10 cellular contexts compared by ENCODE assay signal in genomic region chr14:38209572-38210159, GRCh38. TPM values are rescaled to one million over a fixed set of nuclear protein-coding genes. Genes with fewer than 3 reads are reported as not detected.
A peak's percentile ranks its signal among the peaks of the same experiment; 100 is the strongest.
DNase-seq lines count a peak whose midpoint lies in the region; ATAC-seq and TF ChIP-seq lines count a peak whose summit lies in the region.
"Had no signal": no experiment of that assay in that cellular context is flagged by ENCODE, and none has a peak within 500 bp of the region (broad histone marks: within the 10 kb centered on the region; RNA-seq: fewer than 3 reads in every experiment).

No MANE protein-coding gene starts in this region.

- no peak overlapping the region for H3K14ac ChIP-seq in H9 (ENCODE audit: insufficient read depth, low read length)

- H2BK15ac ChIP-seq in H9 (ENCODE audit: low read depth, low read length), result no peak overlapping the region

- no peak overlapping the region for H3K18ac ChIP-seq in H9 (ENCODE audit: insufficient read length, low read depth, low read length)

- H3K79me1 ChIP-seq in H9 (ENCODE audit: insufficient read depth, low read depth, low read length, poor library complexity, severe bottlenecking), result no peaks in the 10 kb centered on the region

- no peak overlapping the region for H2BK20ac ChIP-seq in H9 (ENCODE audit: low read depth, low read length, poor library complexity, severe bottlenecking)

- H3K4me3 ChIP-seq in iPS-18c (ENCODE audit: insufficient read depth, low read depth, low read length) (peak overlapping the region; percentile 45; the same call in 1 of the 2 replicates), skeletal muscle tissue (ENCODE audit: low read length in 3 of 3) (peak overlapping the region; percentile 54 to 76 (median 74))

- H3K9me3 ChIP-seq in H9 (ENCODE audit: control insufficient read depth, low read depth, low read length) (no peaks in the 10 kb centered on the region), iPS-18c (ENCODE audit: control insufficient read depth, insufficient read depth, low read length) (peaks cover 2% of the 10 kb centered on the region), skeletal muscle tissue (ENCODE audit: control insufficient read depth in 3 of 3, low read length in 3 of 3) (no peaks in the 10 kb centered on the region)

- no peaks in the 10 kb centered on the region for H4K20me1 ChIP-seq in H9 (ENCODE audit: control insufficient read depth, insufficient read depth, insufficient read length)

- H2AFZ ChIP-seq in H9 (ENCODE audit: low read length), result no peak overlapping the region

- H3T11ph ChIP-seq in H9 (ENCODE audit: low read length), result no peak overlapping the region

- H2BK5ac ChIP-seq in H9 (ENCODE audit: insufficient read length, low read length), result no peak overlapping the region

- peaks cover 13 to 18% of the 10 kb centered on the region in 2 experiments for H3K9me3 Mint-ChIP-seq in H9

- no peaks in the 10 kb centered on the region for H3K79me2 ChIP-seq in H9 (ENCODE audit: insufficient read depth, low read length)

- no peak overlapping the region for H4K5ac ChIP-seq in H9 (ENCODE audit: insufficient read length, low read depth, low read length)

- H3K9ac ChIP-seq in H9 (ENCODE audit: extremely low read depth, insufficient read length, low read length), result no peak overlapping the region
- H3K9ac ChIP-seq in skeletal muscle tissue (ENCODE audit: low read depth in 1 of 3, low read length in 3 of 3), result peak overlapping the region in 1 of 3 donors; percentile 50

- no peak overlapping the region for H4K8ac ChIP-seq in H9 (replicated peaks; ENCODE audit: insufficient read length, low read depth, low read length)

- H3K4me2 ChIP-seq in H9 (ENCODE audit: insufficient read depth, insufficient read length, low read length), result peak overlapping the region; percentile 62

- H3K27ac Mint-ChIP-seq in H9, result no peak overlapping the region

- H3K36me3 Mint-ChIP-seq in H9 (ENCODE audit: insufficient read depth in 1 of 3, low read depth in 3 of 3), result peaks cover 0 to 6% (median 0%) of the 10 kb centered on the region in 3 experiments; a peak in 3 of 7 replicates

- no peak overlapping the region for H2BK12ac ChIP-seq in H9 (ENCODE audit: insufficient read length, low read depth, low read length)

- no peaks in the 10 kb centered on the region for H3K36me3 ChIP-seq in skeletal muscle tissue (ENCODE audit: control insufficient read depth in 3 of 3, insufficient read depth in 3 of 3, low read length in 3 of 3)

- no peak for DNase-seq in H9
- peak; percentile 1 for DNase-seq in astrocyte of the hippocampus (ENCODE audit: low read depth, low spot score)
- no peak for DNase-seq in NCI-H526 treated with DMSO at 0.1 percent for 48 hours (lab: John Stamatoyannopoulos, UW)
- DNase-seq in Kasumi-1 (lab: John Stamatoyannopoulos, UW), result no peak
- no peak for DNase-seq in T-helper 1 cell
- DNase-seq: MM.1S had no signal

- H3K27me3 ChIP-seq in H9 (ENCODE audit: insufficient read depth, low read length) (peaks cover 65% of the 10 kb centered on the region), skeletal muscle tissue (ENCODE audit: control insufficient read depth in 3 of 3, insufficient read depth in 3 of 3, low read length in 3 of 3) (peaks cover 31 to 39% (median 36%) of the 10 kb centered on the region in 3 donors)

- H3K56ac ChIP-seq in H9 (ENCODE audit: insufficient read length, low read depth, low read length), result no peak overlapping the region

- peaks cover 93% of the 10 kb centered on the region for H3K27me3 Mint-ChIP-seq in H9 (ENCODE audit: low read depth)

- H3K4me3 Mint-ChIP-seq in H9, result peak overlapping the region; percentile 50 to 83

- no peak for ATAC-seq in GM21576 (IDR thresholded peaks at IDR 0.05; ENCODE audit: unreplicated experiment)

- peaks cover 19% of the 10 kb centered on the region for H3K23me2 ChIP-seq in H9 (ENCODE audit: insufficient read length, low read depth, low read length, poor library complexity, severe bottlenecking)

- WGBS in H9 (ENCODE audit: extremely low coverage, insufficient read length, low lambda C conversion rate), result no CpG with 5 or more reads among the region's 39 CpGs

- no peak overlapping the region for H4K91ac ChIP-seq in H9 (ENCODE audit: insufficient read length, low read depth, low read length)

- no peak for TF ChIP-seq CTCF in H9 (conservative IDR thresholded peaks at IDR 0.05)

- H3K23ac ChIP-seq in H9 (ENCODE audit: insufficient read length, low read depth, low read length), result no peak overlapping the region

- H2AK5ac ChIP-seq in H9 (ENCODE audit: insufficient read length, low read length), result no peak overlapping the region

- 0 out of 2 replicates have a peak, but pooled peaks cover 2% of the 10 kb centered on the region for H3K4me1 ChIP-seq in H9 (ENCODE audit: insufficient read depth, low read length)
- peaks cover 29 to 39% (median 29%) of the 10 kb centered on the region in 3 donors for H3K4me1 ChIP-seq in skeletal muscle tissue (ENCODE audit: control insufficient read depth in 3 of 3, insufficient read depth in 3 of 3, low read length in 3 of 3)

- no peak overlapping the region for H2BK120ac ChIP-seq in H9 (ENCODE audit: low read depth, low read length, poor library complexity, severe bottlenecking)

- peaks cover 31 to 45% of the 10 kb centered on the region in 2 experiments for H3K4me1 Mint-ChIP-seq in H9

- H3K4ac ChIP-seq in H9 (ENCODE audit: low read depth, low read length), result no peak overlapping the region

- H3K27ac ChIP-seq in H9 (ENCODE audit: insufficient read length, low read depth, low read length) (no peak overlapping the region), skeletal muscle tissue (ENCODE audit: low read depth, low read length) (no peak overlapping the region)
- H3K27ac ChIP-seq: SK-N-MC had no signal

RNA-seq across cellular contexts. Expression of gene SSTR1, which starts 2.0 kb away (rescaled TPM):
- total RNA-seq in H9 (2021), result 0.90 and 0.98 TPM in 2 replicates
- under 0.01 TPM for total RNA-seq in skeletal muscle tissue

RNA-seq across cellular contexts. Expression of gene CLEC14A, which starts 46.2 kb away (rescaled TPM):
- total RNA-seq in H9 (2021) (not detected in 2 replicates), skeletal muscle tissue (25.1 TPM)

Comparison
In these comparisons a context has a peak if more than half of its experiments do, and no peak if none do; other contexts are left out.
1. RNA of gene CLEC14A, which starts 46.2 kb away (total RNA-seq): 25.1 TPM in skeletal muscle tissue (single experiment); not detected in H9; every median in the first group is over 10 times any median in the second.